ENCODE assay signal across 8 cellular contexts in the genomic region with DNA sequence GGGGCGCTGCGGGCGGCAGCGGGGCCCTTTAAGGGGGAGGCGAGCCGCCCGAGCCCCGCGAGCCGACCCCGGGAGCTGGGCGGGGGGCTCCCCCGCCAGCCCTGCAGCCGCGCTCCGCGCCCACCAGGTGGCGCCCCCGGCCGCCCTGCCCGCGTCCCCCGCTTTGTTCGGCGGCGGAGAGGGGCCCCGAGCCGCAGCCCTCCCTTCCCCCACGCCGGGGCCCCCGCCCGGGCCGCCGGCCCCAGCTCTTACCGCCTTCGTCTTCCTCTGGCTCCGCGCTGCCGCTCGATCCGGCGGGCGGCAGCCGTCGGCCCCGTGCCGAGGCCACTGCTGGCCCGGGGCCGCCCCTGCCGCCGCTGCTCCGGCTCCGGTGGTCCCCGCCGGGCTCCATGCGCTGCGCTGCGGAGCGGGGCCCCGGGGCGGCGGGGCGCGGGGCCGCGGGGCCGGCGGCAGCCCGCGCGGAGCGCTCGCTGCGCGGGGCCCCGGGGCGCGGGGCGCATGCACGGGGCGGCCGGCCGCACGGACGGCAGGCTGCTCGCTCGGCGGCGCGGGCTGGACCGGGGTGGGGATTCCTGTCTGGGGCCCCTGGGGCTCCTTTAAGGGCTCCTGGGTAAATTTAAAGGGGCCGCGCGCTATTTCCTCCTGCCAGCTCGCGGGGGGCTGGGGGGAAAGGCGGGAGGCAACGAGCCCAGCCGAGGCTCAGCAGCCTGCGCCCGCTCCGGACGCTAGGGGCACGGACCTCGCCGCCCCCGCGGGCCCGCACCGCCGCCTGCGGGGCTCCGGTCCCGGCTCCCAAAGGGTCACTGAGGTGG. TPM values are rescaled to one million over a fixed set of nuclear protein-coding genes. Genes with fewer than 3 reads are reported as not detected.
DNase-seq lines count a peak whose midpoint lies in the region; ATAC-seq and TF ChIP-seq lines count a peak whose summit lies in the region.

Gene ZFTA (minus strand): TSS at position 544 of the 812 bp plus-strand sequence. CDS start 153 bp downstream, at position 391.

- peak within 1 kb of the TSS; percentile 67 to 100 (median 98) for H3K4me2 ChIP-seq in BLaER1 treated with 17β-estradiol and CSF1 and Interleukin-3, amounts not matched to agents 10 nM and 100 nM

- H3K36me3 ChIP-seq in BLaER1 treated with 17β-estradiol and CSF1 and Interleukin-3, amounts not matched to agents 10 nM and 100 nM, result peaks cover under 1 to 31% (median 24%) of the 10 kb centered on the region in 11 experiments; a peak in 21 of 22 replicates
- no peaks in the 10 kb centered on the region for H3K36me3 ChIP-seq in adrenal gland (replicated peaks in 1 of 2)
- H3K36me3 ChIP-seq in prostate gland, result no peaks in the 10 kb centered on the region

- WGBS in adrenal gland, 4 donors, result 0 to 1% (median 1%) methylated on average over 1 to 111 of the region's 114 CpGs; no CpG with 5 or more reads in 1 of the 4 donors
- WGBS in prostate gland, result 0% methylated on average over 55 of the region's 114 CpGs

- intact Hi-C loops in adrenal gland (cut with DNase I) (loop anchor here in 1 of 2 donors (10.0 kb wide), 1 partner anchor 176 kb away; no protein-coding TSS in a partner anchor), left cardiac atrium (cut with DNase I) (loop anchor here (2.0 to 10.0 kb wide), 3 partner anchors 44 to 176 kb away; partner anchors contain the start of gene SPINDOC (in 1 of the 2)), prostate gland (cut with DNase I) (loop anchor here (2.0 to 5.0 kb wide), 3 partner anchors 44 to 384 kb away; partner anchors contain the start of gene SPINDOC)

- H3K4me3 ChIP-seq in BLaER1 treated with 17β-estradiol and CSF1 and Interleukin-3, amounts not matched to agents 10 nM and 100 nM, result peak within 1 kb of the TSS; percentile 77 to 97 (median 92)
- peak within 1 kb of the TSS; percentile 74 for H3K4me3 ChIP-seq in Jurkat, Clone E6-1 (ENCODE audit: low read length)
- H3K4me3 ChIP-seq in adrenal gland (peak within 1 kb of the TSS; percentile 56 to 97 (median 74)), prostate gland (peak within 1 kb of the TSS; percentile 67 to 79)

- peak; percentile 37 for DNase-seq in Jurkat, Clone E6-1 (ENCODE audit: low read depth, low spot score)
- DNase-seq in SKM-1 treated with dmso at 0.1 percent for 144 hours (lab: John Stamatoyannopoulos, UW; ENCODE audit: unreplicated experiment), result peak; percentile 47
- peak; percentile 58 to 74 (median 61) for DNase-seq in adrenal gland
- DNase-seq in left cardiac atrium, result peak; percentile 79
- DNase-seq in prostate gland (ENCODE audit: low spot score), result peak; percentile 39
- no peak for DNase-seq in inferior parietal cortex (ENCODE audit: extremely low spot score)

- TF ChIP-seq CTCF in adrenal gland (IDR thresholded peaks at IDR 0.05) (peak in 3 of 6 experiments; percentile 78 to 86 (median 81)), prostate gland (IDR thresholded peaks at IDR 0.05) (peak; percentile 52 to 93 (median 84))

- H3K27ac ChIP-seq in BLaER1 treated with 17β-estradiol and CSF1 and Interleukin-3, amounts not matched to agents 10 nM and 100 nM, result peak within 1 kb of the TSS; percentile 42 to 90 (median 82); a peak in 21 of 22 replicates
- H3K27ac ChIP-seq in adrenal gland (peak within 1 kb of the TSS in 4 of 5 donors; percentile 8 to 80 (median 65)), prostate gland (peak within 1 kb of the TSS; percentile 72 to 82)

- no peaks in the 10 kb centered on the region for H3K9me3 ChIP-seq in BLaER1 treated with 17β-estradiol and CSF1 and Interleukin-3, amounts not matched to agents 10 nM and 100 nM (replicated peaks in 1 of 11)
- no peaks in the 10 kb centered on the region for H3K9me3 ChIP-seq in adrenal gland (replicated peaks in 1 of 3)
- H3K9me3 ChIP-seq in prostate gland, result no peaks in the 10 kb centered on the region

- H4K20me1 ChIP-seq in BLaER1 treated with 17β-estradiol and CSF1 and Interleukin-3, amounts not matched to agents 10 nM and 100 nM, result peaks cover 0 to 57% (median 41%) of the 10 kb centered on the region in 11 experiments; a peak in 19 of 22 replicates

- H3K9ac ChIP-seq in BLaER1 treated with 17β-estradiol and CSF1 and Interleukin-3, amounts not matched to agents 10 nM and 100 nM, result peak within 1 kb of the TSS; percentile 81 to 94 (median 90)

- H3K4me1 ChIP-seq in BLaER1 treated with 17β-estradiol and CSF1 and Interleukin-3, amounts not matched to agents 10 nM and 100 nM, result peaks cover 25 to 39% (median 37%) of the 10 kb centered on the region in 10 experiments
- H3K4me1 ChIP-seq in adrenal gland (replicated peaks in 1 of 2) (peaks cover 22 to 34% of the 10 kb centered on the region in 2 donors), prostate gland (replicated peaks) (no peaks in the 10 kb centered on the region)

- ATAC-seq in GM19438 (IDR thresholded peaks at IDR 0.05; ENCODE audit: low read depth, unreplicated experiment) (peak; percentile 59), left cardiac atrium (peak; percentile 6 to 49)

- TF ChIP-seq POLR2A in adrenal gland (IDR thresholded peaks at IDR 0.05) (peak in 1 of 2 donors; percentile 15), prostate gland (IDR thresholded peaks at IDR 0.05) (no peak)

- peaks cover 15 to 38% (median 27%) of the 10 kb centered on the region in 11 experiments for H3K27me3 ChIP-seq in BLaER1 treated with 17β-estradiol and CSF1 and Interleukin-3, amounts not matched to agents 10 nM and 100 nM
- H3K27me3 ChIP-seq in adrenal gland (no peaks in the 10 kb centered on the region), prostate gland (replicated peaks; ENCODE audit: insufficient read depth) (no peaks in the 10 kb centered on the region)

RNA-seq across cellular contexts. Expression of gene ZFTA, which starts in this region (rescaled TPM):
- 16.1 TPM for polyA plus RNA-seq in Jurkat, Clone E6-1 (2012; ENCODE audit: insufficient read depth, insufficient read length)
- total RNA-seq in adrenal gland (10 to 100 TPM in 7 of 8 donors, 1 to 10 TPM in 1; 8.1 to 20.2 (median 15.4) TPM), left cardiac atrium (10 to 100 TPM; 15.5 to 16.0 TPM), prostate gland (10 to 100 TPM; 13.9 to 32.7 TPM)
- 10 to 100 TPM in 2 of 3 donors, 1 to 10 TPM in 1; 3.6 to 15.9 (median 10.3) TPM for polyA plus RNA-seq in adrenal gland
